23 cellular contexts compared by ENCODE assay signal in the genomic region with DNA sequence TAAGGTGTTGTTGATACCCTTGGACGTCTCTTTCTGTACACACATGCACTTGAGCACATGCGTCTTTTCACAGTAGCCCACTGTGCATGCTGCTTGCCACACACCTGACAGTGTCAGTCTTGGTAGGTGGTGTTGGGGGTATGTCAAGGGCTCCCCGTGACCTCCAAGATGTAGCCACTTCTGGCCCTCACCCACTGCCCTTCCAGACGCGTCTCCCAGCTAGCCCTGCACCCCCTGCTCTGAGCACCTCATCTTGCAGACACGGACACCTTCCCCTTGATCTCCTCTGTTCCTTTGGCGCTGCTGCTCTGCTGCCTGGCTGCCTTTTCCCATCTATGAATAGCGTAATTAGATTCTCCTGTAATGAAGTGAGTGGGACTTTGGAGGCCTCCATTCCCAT.
A peak's percentile ranks its signal among the peaks of the same experiment; 100 is the strongest.
DNase-seq lines count a peak whose midpoint lies in the region; ATAC-seq, FAIRE-seq and TF ChIP-seq lines count a peak whose summit lies in the region.
"Had no signal": no experiment of that assay in that cellular context is flagged by ENCODE, and none has a peak within 500 bp of the region (broad histone marks: within the 10 kb centered on the region; RNA-seq: fewer than 3 reads in every experiment).

No MANE protein-coding gene starts in this region.

- H4K20me1 ChIP-seq in HepG2 (ENCODE audit: insufficient read depth, low read length) (no peaks in the 10 kb centered on the region), neural progenitor cell (ENCODE audit: low read depth) (no peaks in the 10 kb centered on the region)
- H4K20me1 ChIP-seq: BLaER1 had no signal

- H3K4me2 ChIP-seq in HepG2 (ENCODE audit: low read depth, low read length) (no peak overlapping the region), neural progenitor cell (no peak overlapping the region)
- H3K4me2 ChIP-seq: BLaER1, GM23338 had no signal

- TF ChIP-seq CTCF in HepG2 (CRISPR knock-in tag; IDR thresholded peaks at IDR 0.05) (no peak), right lobe of liver (IDR thresholded peaks at IDR 0.05) (no peak), neural progenitor cell (IDR thresholded peaks at IDR 0.05) (no peak)
- TF ChIP-seq CTCF in CD8-positive, alpha-beta T cell (IDR thresholded peaks at IDR 0.05), result no peak

- no peaks in the 10 kb centered on the region for H3F3A ChIP-seq in neural progenitor cell (ENCODE audit: low read depth)

- no peaks in the 10 kb centered on the region for H3K9me3 Mint-ChIP-seq in neural progenitor cell
- no peaks in the 10 kb centered on the region for H3K9me3 Mint-ChIP-seq in stimulated activated memory B cell treated with anti-CD40 and anti-IgM and Interleukin-4, amounts not matched to agents 10 μg/mL and 1 μg/mL and 100 μg/mL, for 72 hours
- no peaks in the 10 kb centered on the region for H3K9me3 Mint-ChIP-seq in CD8-positive, alpha-beta T cell
- H3K9me3 Mint-ChIP-seq: GM23338, HFFc6 had no signal

- no peaks in the 10 kb centered on the region for H3K9me3 ChIP-seq in HepG2 (ENCODE audit: low read length)
- no peaks in the 10 kb centered on the region for H3K9me3 ChIP-seq in right lobe of liver
- H3K9me3 ChIP-seq in neural progenitor cell (ENCODE audit: low read depth), result no peaks in the 10 kb centered on the region
- H3K9me3 ChIP-seq in CD8-positive, alpha-beta T cell (ENCODE audit: low read length), result no peaks in the 10 kb centered on the region
- H3K9me3 ChIP-seq: BLaER1 had no signal

- H3K27ac ChIP-seq in HepG2 (ENCODE audit: extremely low read length, insufficient read depth, low read length) (no peak overlapping the region), right lobe of liver (no peak overlapping the region), neural progenitor cell (no peak overlapping the region)
- no peak overlapping the region for H3K27ac ChIP-seq in CD8-positive, alpha-beta T cell (ENCODE audit: low read depth, low read length)
- H3K27ac ChIP-seq: 22Rv1, BLaER1 had no signal

- POLR2A ChIA-PET in HepG2 (lab: Yijun Ruan, JAX), result no interaction called here
- POLR2A ChIA-PET in CD8-positive, alpha-beta T cell (lab: Charles Lee), result no interaction called here

- DNase-seq in HepG2 (ENCODE audit: low spot score) (no peak), right lobe of liver (no peak), neural progenitor cell (ENCODE audit: low spot score) (no peak), OCI-M2 (lab: John Stamatoyannopoulos, UW; ENCODE audit: unreplicated experiment) (no peak)
- no peak for DNase-seq in CD8-positive, alpha-beta T cell
- DNase-seq: CD4-positive, alpha-beta memory T cell; DMS 273 treated with DMSO at 0.1 percent for 48 hours; DMS53; DND-41; EL; H7; HFFc6; KG1 had no signal

- no TSS peak for BruUV-seq in HepG2 (replicated peaks; lab: Mats Ljungman, UMichigan)

- H3K36me3 Mint-ChIP-seq in neural progenitor cell, result no peaks in the 10 kb centered on the region
- H3K36me3 Mint-ChIP-seq in stimulated activated memory B cell treated with anti-CD40 and anti-IgM and Interleukin-4, amounts not matched to agents 10 μg/mL and 1 μg/mL and 100 μg/mL, for 72 hours, result no peaks in the 10 kb centered on the region
- no peaks in the 10 kb centered on the region for H3K36me3 Mint-ChIP-seq in CD8-positive, alpha-beta T cell
- H3K36me3 Mint-ChIP-seq: CD4-positive, alpha-beta memory T cell had no signal

- in situ Hi-C loops in HepG2 (cut with HindIII; ENCODE audit: extremely low pct_ligation_motif_present, low pct_unique_long_range_greater_than_20kb), result no loop called here

- H3K4me3 ChIP-seq in HepG2 (replicated peaks in 1 of 3; ENCODE audit: insufficient read depth in 1 of 3, low read depth in 2 of 3, low read length in 3 of 3) (no peak overlapping the region), right lobe of liver (no peak overlapping the region), neural progenitor cell (no peak overlapping the region)
- no peak overlapping the region for H3K4me3 ChIP-seq in CD8-positive, alpha-beta T cell (ENCODE audit: low read depth, low read length)
- H3K4me3 ChIP-seq: BLaER1, GM12878, GM23338 had no signal

- H3K9ac ChIP-seq in HepG2 (ENCODE audit: insufficient read depth, low read depth, low read length), result no peak overlapping the region
- H3K9ac ChIP-seq in neural progenitor cell, result no peak overlapping the region
- H3K9ac ChIP-seq: BLaER1 had no signal

- H3K4me1 ChIP-seq in HepG2 (ENCODE audit: insufficient read depth, low read length), result peaks cover 17% of the 10 kb centered on the region; the same call in 1 of the 2 replicates
- H3K4me1 ChIP-seq in right lobe of liver, result no peaks in the 10 kb centered on the region
- H3K4me1 ChIP-seq in neural progenitor cell, result peaks cover 22% of the 10 kb centered on the region
- H3K4me1 ChIP-seq in CD8-positive, alpha-beta T cell (ENCODE audit: insufficient read depth, low read length), result no peaks in the 10 kb centered on the region

- H3K27me3 Mint-ChIP-seq in neural progenitor cell (ENCODE audit: insufficient read depth, low read depth), result peaks cover 7% of the 10 kb centered on the region
- H3K27me3 Mint-ChIP-seq in stimulated activated memory B cell treated with anti-CD40 and anti-IgM and Interleukin-4, amounts not matched to agents 10 μg/mL and 1 μg/mL and 100 μg/mL, for 72 hours, result no peaks in the 10 kb centered on the region
- no peaks in the 10 kb centered on the region for H3K27me3 Mint-ChIP-seq in CD8-positive, alpha-beta T cell (ENCODE audit: low read depth)
- H3K27me3 Mint-ChIP-seq: CD4-positive, alpha-beta memory T cell had no signal

- intact Hi-C loops in HepG2 (cut with micrococcal nuclease; ENCODE audit: unreplicated experiment), result no loop called here
- intact Hi-C loops in right lobe of liver (cut with DNase I), result no loop called here
- intact Hi-C loops in CD8-positive, alpha-beta T cell (cut with DNase I, micrococcal nuclease), result no loop called here

- H3K4me1 Mint-ChIP-seq in neural progenitor cell, result peaks cover 31% of the 10 kb centered on the region
- peaks cover 33% of the 10 kb centered on the region for H3K4me1 Mint-ChIP-seq in stimulated activated memory B cell treated with anti-CD40 and anti-IgM and Interleukin-4, amounts not matched to agents 10 μg/mL and 1 μg/mL and 100 μg/mL, for 72 hours
- no peaks in the 10 kb centered on the region for H3K4me1 Mint-ChIP-seq in CD8-positive, alpha-beta T cell (ENCODE audit: low read depth)
- H3K4me1 Mint-ChIP-seq: CD4-positive, alpha-beta memory T cell had no signal

- TF ChIP-seq EP300 in HepG2 (IDR thresholded peaks at IDR 0.05; ENCODE audit: low read depth in 2 of 2, low read length in 2 of 2) (no peak), HepG2 (CRISPR knock-in tag; IDR thresholded peaks at IDR 0.05; ENCODE audit: borderline replicate concordance) (no peak)

- TF ChIP-seq RAD21 in HepG2 (CRISPR knock-in tag; IDR thresholded peaks at IDR 0.05), result no peak

- H3K27me3 ChIP-seq in HepG2 (ENCODE audit: control insufficient read depth in 1 of 2, insufficient read depth in 2 of 2, low read length in 2 of 2) (no peaks in the 10 kb centered on the region), right lobe of liver (no peaks in the 10 kb centered on the region), neural progenitor cell (no peaks in the 10 kb centered on the region)
- H3K27me3 ChIP-seq in CD8-positive, alpha-beta T cell (ENCODE audit: insufficient read depth, low read length), result no peaks in the 10 kb centered on the region
- H3K27me3 ChIP-seq: BLaER1 had no signal

- H3K79me2 ChIP-seq in HepG2 (ENCODE audit: insufficient read depth, low read length) (no peaks in the 10 kb centered on the region), neural progenitor cell (ENCODE audit: low read depth) (no peaks in the 10 kb centered on the region)

- peak overlapping the region; percentile 1 for H3K27ac Mint-ChIP-seq in neural progenitor cell
- peak overlapping the region; percentile 27 for H3K27ac Mint-ChIP-seq in stimulated activated memory B cell treated with anti-CD40 and anti-IgM and Interleukin-4, amounts not matched to agents 10 μg/mL and 1 μg/mL and 100 μg/mL, for 72 hours
- H3K27ac Mint-ChIP-seq in CD8-positive, alpha-beta T cell, result no peak overlapping the region
- H3K27ac Mint-ChIP-seq: CD14-positive monocyte; CD4-positive, alpha-beta memory T cell; GM23338; HFFc6 had no signal

- FAIRE-seq in HepG2 (lab: Jason Lieb, UNC), result no peak
- FAIRE-seq: GM12878, GM19239, HTR-8/SVneo had no signal

- no peak for TF ChIP-seq POLR2A in HepG2 (IDR thresholded peaks at IDR 0.05; ENCODE audit: insufficient read depth in 1 of 2, low read depth in 2 of 2, low read length in 2 of 2)
- TF ChIP-seq POLR2A in right lobe of liver (IDR thresholded peaks at IDR 0.05), result no peak

- no peak overlapping the region for H3K4me3 Mint-ChIP-seq in neural progenitor cell
- no peak overlapping the region for H3K4me3 Mint-ChIP-seq in stimulated activated memory B cell treated with anti-CD40 and anti-IgM and Interleukin-4, amounts not matched to agents 10 μg/mL and 1 μg/mL and 100 μg/mL, for 72 hours
- H3K4me3 Mint-ChIP-seq in CD8-positive, alpha-beta T cell, result no peak overlapping the region
- H3K4me3 Mint-ChIP-seq: CD14-positive monocyte; CD4-positive, alpha-beta memory T cell; GM23338; HFFc6 had no signal

- no peaks in the 10 kb centered on the region for H3K36me3 ChIP-seq in HepG2 (replicated peaks in 1 of 2; ENCODE audit: control insufficient read depth in 1 of 2, insufficient read depth in 2 of 2, low read length in 2 of 2)
- no peaks in the 10 kb centered on the region for H3K36me3 ChIP-seq in right lobe of liver
- H3K36me3 ChIP-seq in neural progenitor cell, result no peaks in the 10 kb centered on the region
- no peaks in the 10 kb centered on the region for H3K36me3 ChIP-seq in CD8-positive, alpha-beta T cell (ENCODE audit: insufficient read depth, low read length)
- H3K36me3 ChIP-seq: BLaER1 had no signal

- CTCF ChIA-PET in HepG2 (lab: Yijun Ruan, JAX; ENCODE audit: low intra/inter-chr PET ratio, low total read pairs), result no interaction called here
- CTCF ChIA-PET in CD8-positive, alpha-beta T cell (lab: Charles Lee), result no interaction called here

- no peak for ATAC-seq in HepG2
- ATAC-seq in right lobe of liver, result no peak
- no peak for ATAC-seq in stimulated activated memory B cell treated with anti-CD40 and anti-IgM and Interleukin-4, amounts not matched to agents 10 μg/mL and 1 μg/mL and 100 μg/mL, for 72 hours
- ATAC-seq in SK-N-SH treated with all-trans-retinoic acid at 6 μM for 48 hours, result no peak
- ATAC-seq in CD8-positive, alpha-beta T cell, result no peak
- ATAC-seq: GM12878, GM23338, HCT116 had no signal

- H2AFZ ChIP-seq in HepG2 (ENCODE audit: low read length) (no peak overlapping the region), neural progenitor cell (replicated peaks) (no peak overlapping the region)
- H2AFZ ChIP-seq: GM23338 had no signal

- 62% methylated on average over 8 of the region's 8 CpGs for WGBS in HepG2 (ENCODE audit: low lambda C conversion rate)
- WGBS in right lobe of liver (ENCODE audit: insufficient coverage, low coverage, low lambda C conversion rate, missing lambda C conversion rate), result 90% methylated on average over 6 of the region's 8 CpGs

TF ChIP-seq in HepG2, 621 proteins besides CTCF, POLR2A, EP300 and RAD21 (continues in another document):
- no peak for TF ChIP-seq FOXA3 (CRISPR knock-in tag; IDR thresholded peaks at IDR 0.05)

TF ChIP-seq in SK-N-SH treated with all-trans-retinoic acid at 6 μM for 48 hours, 23 proteins besides CTCF, POLR2A, EP300 and RAD21 (continues in another document):
- no peak for TF ChIP-seq ISL1 (CRISPR knock-in tag; IDR thresholded peaks at IDR 0.05)
